Comparison of ENCODE assay signal across 1 cellular context in genomic region chr2:176129825-176130152, GRCh38.
TF ChIP-seq lines count a peak whose summit lies in the region.

No MANE protein-coding gene starts in this region.

TF ChIP-seq in HEK293, 187 proteins besides CTCF, POLR2A, EP300 and RAD21 (continued from another document):
- TF ChIP-seq ZNF704 (tag by site-specific recombination; IDR thresholded peaks at IDR 0.05), result no peak
- TF ChIP-seq ZNF292 (tag by site-specific recombination; IDR thresholded peaks at IDR 0.05; ENCODE audit: borderline replicate concordance, low read depth), result no peak
TF ChIP-seq in HEK293: peak in this region for 1.
